Comparison of ENCODE assay signal across 26 cellular contexts in genomic region chr3:87710511-87710910, GRCh38.
"Had no signal": no experiment of that assay in that cellular context is flagged by ENCODE, and none has a peak within 500 bp of the region (broad histone marks: within the 10 kb centered on the region; RNA-seq: fewer than 3 reads in every experiment).

No MANE protein-coding gene starts in this region.

- H3K36me3 Mint-ChIP-seq: activated naive CD8-positive, alpha-beta T cell treated with anti-CD3 and anti-CD28 coated beads for 36 hours; brain; immature natural killer cell had no signal

- H3K4me3 ChIP-seq: ascending aorta, cardiac muscle cell, gastrocnemius medialis, tibial nerve had no signal

- H3K9me3 ChIP-seq: ascending aorta, gastrocnemius medialis, tibial nerve had no signal

- ATAC-seq: activated T-cell treated with anti-CD3 and anti-CD28 coated beads, Interleukin-2, amount 50 U/mL, for 72 hours; effector memory CD8-positive, alpha-beta T cell; gastrocnemius medialis; left colon; right cardiac atrium had no signal

- H3K27ac ChIP-seq: ascending aorta, cardiac muscle cell, gastrocnemius medialis, tibial nerve had no signal

- H3K27me3 Mint-ChIP-seq: activated B cell treated with CpG ODN at 0.5 μM for 24 hours; effector memory CD8-positive, alpha-beta T cell had no signal

- FAIRE-seq: kidney had no signal

- H3K4me1 ChIP-seq: ascending aorta, gastrocnemius medialis, tibial nerve had no signal

- H3K36me3 ChIP-seq: ascending aorta, cardiac muscle cell, gastrocnemius medialis, tibial nerve had no signal

- H3K27me3 ChIP-seq: ascending aorta, cardiac muscle cell, gastrocnemius medialis, tibial nerve had no signal

- H3K4me1 Mint-ChIP-seq: activated B cell treated with CpG ODN at 0.5 μM for 24 hours; activated naive CD8-positive, alpha-beta T cell treated with anti-CD3 and anti-CD28 coated beads for 36 hours; brain; immature natural killer cell; nephron had no signal

- DNase-seq: activated B cell treated with CpG ODN at 0.5 μM for 24 hours; activated effector memory CD4-positive, alpha-beta T cell treated with Interleukin-2 at 50 U/mL for 16 hours; activated naive CD4-positive, alpha-beta T cell treated with Interleukin-2 at 50 U/mL for 16 hours; activated naive CD8-positive, alpha-beta T cell treated with anti-CD3 and anti-CD28 coated beads for 36 hours; activated T-cell treated with anti-CD3 and anti-CD28 coated beads for 4 hours; activated T-cell treated with anti-CD3 and anti-CD28 coated beads, Interleukin-2, amount 50 U/mL, for 72 hours; cortex of kidney; effector memory CD8-positive, alpha-beta T cell; erythroblast; gastrocnemius medialis; glutamatergic neuron; immature natural killer cell; kidney; left colon; mammary epithelial cell; posterior cingulate gyrus; right cardiac atrium; stimulated activated CD4-positive, alpha-beta T cell treated with anti-CD3 and anti-CD28 coated beads, Interleukin-15, amount 100 ng/mL, for 24 hours; stimulated activated CD4-positive, alpha-beta T cell treated with anti-CD3 and anti-CD28 coated beads, Interleukin-2, amount 100 ng/mL, for 24 hours; stimulated activated naive CD4-positive, alpha-beta T cell treated with Interleukin-2 at 50 U/mL for 16 hours; T1000 had no signal

- H3K4me3 Mint-ChIP-seq: activated B cell treated with CpG ODN at 0.5 μM for 24 hours; activated naive CD8-positive, alpha-beta T cell treated with anti-CD3 and anti-CD28 coated beads for 36 hours; activated T-cell treated with anti-CD3 and anti-CD28 coated beads, Interleukin-2, amount 50 U/mL, for 72 hours; brain; effector memory CD8-positive, alpha-beta T cell; immature natural killer cell; nephron had no signal

- H3K27ac Mint-ChIP-seq: activated B cell treated with CpG ODN at 0.5 μM for 24 hours; activated naive CD8-positive, alpha-beta T cell treated with anti-CD3 and anti-CD28 coated beads for 36 hours; activated T-cell treated with anti-CD3 and anti-CD28 coated beads, Interleukin-2, amount 50 U/mL, for 72 hours; brain; effector memory CD8-positive, alpha-beta T cell; immature natural killer cell; nephron had no signal
